9 cellular contexts compared by ENCODE assay signal in genomic region chr12:124715121-124715990, GRCh38.
DNase-seq lines count a peak whose midpoint lies in the region; ATAC-seq and TF ChIP-seq lines count a peak whose summit lies in the region.
"Had no signal": no experiment of that assay in that cellular context is flagged by ENCODE, and none has a peak within 500 bp of the region (broad histone marks: within the 10 kb centered on the region; RNA-seq: fewer than 3 reads in every experiment).

No MANE protein-coding gene starts in this region.

- no peaks in the 10 kb centered on the region for H3K9me3 Mint-ChIP-seq in CD8-positive, alpha-beta T cell
- H3K9me3 Mint-ChIP-seq in activated T-helper 1 cell treated with anti-CD3 and anti-CD28 coated beads, Interleukin-12 subunit alpha, Interleukin-12 subunit beta, Interleukin-2, Interleukin-4 antibody, amounts not matched to agents 30 ng/mL and 10 ng/mL and 1 ng/mL, durations not matched to agents 14 hours and 24 hours and 36 hours: no peaks in the 10 kb centered on the region

- no peak overlapping the region for H3K4me3 ChIP-seq in CD8-positive, alpha-beta T cell (ENCODE audit: low read depth, low read length)
- no peak overlapping the region for H3K4me3 ChIP-seq in left lung

- intact Hi-C loops in CD8-positive, alpha-beta T cell (cut with DNase I, micrococcal nuclease): loop anchor here in 1 of 2 experiments (2.0 kb wide), 1 partner anchor 107 kb away; no protein-coding TSS in a partner anchor
- intact Hi-C loops in left lung (cut with DNase I): no loop called here
- intact Hi-C loops in activated T-helper 1 cell treated with anti-CD3 and anti-CD28 coated beads, Interleukin-12 subunit alpha, Interleukin-12 subunit beta, Interleukin-2, Interleukin-4 antibody, amounts not matched to agents 30 ng/mL and 10 ng/mL and 1 ng/mL, durations not matched to agents 14 hours and 24 hours and 36 hours (cut with micrococcal nuclease): no loop called here

- peaks cover 16% of the 10 kb centered on the region for H3K4me1 ChIP-seq in CD8-positive, alpha-beta T cell (ENCODE audit: insufficient read depth, low read length)
- peaks cover 9 to 68% of the 10 kb centered on the region in 2 donors for H3K4me1 ChIP-seq in left lung

- no peak for DNase-seq in CD8-positive, alpha-beta T cell
- DNase-seq in LoVo (ENCODE audit: low spot score) (peak; percentile 70), T-helper 17 cell (no peak), left lung (no peak), HPDE6-E6E7 (ENCODE audit: extremely low spot score) (no peak), kidney glomerular epithelial cell (lab: John Stamatoyannopoulos, UW) (no peak)
- no peak for DNase-seq in activated T-helper 1 cell treated with anti-CD3 and anti-CD28 coated beads, Interleukin-12 subunit alpha, Interleukin-12 subunit beta, Interleukin-2, Interleukin-4 antibody, amounts not matched to agents 30 ng/mL and 10 ng/mL and 1 ng/mL, durations not matched to agents 14 hours and 24 hours and 36 hours (ENCODE audit: low spot score)
- DNase-seq: cortex of kidney had no signal

- POLR2A ChIA-PET in CD8-positive, alpha-beta T cell (lab: Charles Lee): no interaction called here

- no peak overlapping the region for H3K4me3 Mint-ChIP-seq in CD8-positive, alpha-beta T cell
- H3K4me3 Mint-ChIP-seq in T-helper 17 cell: no peak overlapping the region
- no peak overlapping the region for H3K4me3 Mint-ChIP-seq in activated T-helper 1 cell treated with anti-CD3 and anti-CD28 coated beads, Interleukin-12 subunit alpha, Interleukin-12 subunit beta, Interleukin-2, Interleukin-4 antibody, amounts not matched to agents 30 ng/mL and 10 ng/mL and 1 ng/mL, durations not matched to agents 14 hours and 24 hours and 36 hours

- H3K27me3 ChIP-seq in CD8-positive, alpha-beta T cell (ENCODE audit: insufficient read depth, low read length): no peaks in the 10 kb centered on the region
- H3K27me3 ChIP-seq in left lung: no peaks in the 10 kb centered on the region

- no peaks in the 10 kb centered on the region for H3K27me3 Mint-ChIP-seq in CD8-positive, alpha-beta T cell (ENCODE audit: low read depth)
- no peaks in the 10 kb centered on the region for H3K27me3 Mint-ChIP-seq in T-helper 17 cell
- peaks cover 35% of the 10 kb centered on the region for H3K27me3 Mint-ChIP-seq in activated T-helper 1 cell treated with anti-CD3 and anti-CD28 coated beads, Interleukin-12 subunit alpha, Interleukin-12 subunit beta, Interleukin-2, Interleukin-4 antibody, amounts not matched to agents 30 ng/mL and 10 ng/mL and 1 ng/mL, durations not matched to agents 14 hours and 24 hours and 36 hours (ENCODE audit: insufficient read depth)

- H3K27ac ChIP-seq in CD8-positive, alpha-beta T cell (ENCODE audit: low read depth, low read length): no peak overlapping the region
- H3K27ac ChIP-seq in left lung: peak overlapping the region; percentile 63 to 65

- no peak for ATAC-seq in CD8-positive, alpha-beta T cell
- no peak for ATAC-seq in T-helper 17 cell
- ATAC-seq in left lung: peak; percentile 1
- no peak for ATAC-seq in GM21423 (IDR thresholded peaks at IDR 0.05; ENCODE audit: unreplicated experiment)

- no peak for TF ChIP-seq CTCF in CD8-positive, alpha-beta T cell (IDR thresholded peaks at IDR 0.05)
- TF ChIP-seq CTCF in left lung (IDR thresholded peaks at IDR 0.05): no peak

- H3K27ac Mint-ChIP-seq in CD8-positive, alpha-beta T cell: peak overlapping the region; percentile 55
- peak overlapping the region; percentile 63 for H3K27ac Mint-ChIP-seq in T-helper 17 cell
- H3K27ac Mint-ChIP-seq in activated T-helper 1 cell treated with anti-CD3 and anti-CD28 coated beads, Interleukin-12 subunit alpha, Interleukin-12 subunit beta, Interleukin-2, Interleukin-4 antibody, amounts not matched to agents 30 ng/mL and 10 ng/mL and 1 ng/mL, durations not matched to agents 14 hours and 24 hours and 36 hours: no peak overlapping the region

- H3K36me3 ChIP-seq in CD8-positive, alpha-beta T cell (ENCODE audit: insufficient read depth, low read length): no peaks in the 10 kb centered on the region
- no peaks in the 10 kb centered on the region for H3K36me3 ChIP-seq in left lung

- H3K36me3 Mint-ChIP-seq in CD8-positive, alpha-beta T cell: no peaks in the 10 kb centered on the region
- peaks cover 2% of the 10 kb centered on the region for H3K36me3 Mint-ChIP-seq in T-helper 17 cell (ENCODE audit: low read depth)
- peaks cover 1% of the 10 kb centered on the region for H3K36me3 Mint-ChIP-seq in activated T-helper 1 cell treated with anti-CD3 and anti-CD28 coated beads, Interleukin-12 subunit alpha, Interleukin-12 subunit beta, Interleukin-2, Interleukin-4 antibody, amounts not matched to agents 30 ng/mL and 10 ng/mL and 1 ng/mL, durations not matched to agents 14 hours and 24 hours and 36 hours (ENCODE audit: low read depth)

- H3K4me1 Mint-ChIP-seq in CD8-positive, alpha-beta T cell (ENCODE audit: low read depth): peaks cover 17% of the 10 kb centered on the region
- H3K4me1 Mint-ChIP-seq in T-helper 17 cell: peaks cover 18% of the 10 kb centered on the region
- peaks cover 24% of the 10 kb centered on the region for H3K4me1 Mint-ChIP-seq in activated T-helper 1 cell treated with anti-CD3 and anti-CD28 coated beads, Interleukin-12 subunit alpha, Interleukin-12 subunit beta, Interleukin-2, Interleukin-4 antibody, amounts not matched to agents 30 ng/mL and 10 ng/mL and 1 ng/mL, durations not matched to agents 14 hours and 24 hours and 36 hours (ENCODE audit: low read depth)

- CTCF ChIA-PET in CD8-positive, alpha-beta T cell (lab: Charles Lee): no interaction called here

- H3K9me3 ChIP-seq in CD8-positive, alpha-beta T cell (ENCODE audit: low read length): no peaks in the 10 kb centered on the region
- H3K9me3 ChIP-seq in T-helper 17 cell (ENCODE audit: control insufficient read depth, low read length, poor library complexity, severe bottlenecking) (no peaks in the 10 kb centered on the region), left lung (no peaks in the 10 kb centered on the region)
